In genomic region chr6:10221186-10221585, GRCh38 we compare ENCODE assay signal across 20 cellular contexts.
"Had no signal": no experiment of that assay in that cellular context is flagged by ENCODE, and none has a peak within 500 bp of the region (broad histone marks: within the 10 kb centered on the region; RNA-seq: fewer than 3 reads in every experiment).

No MANE protein-coding gene starts in this region.

- H3K27me3 Mint-ChIP-seq: effector memory CD8-positive, alpha-beta T cell; stimulated activated naive CD8-positive, alpha-beta T cell treated with anti-CD3 and anti-CD28 coated beads, Interleukin-15, amount 100 ng/mL, for 72 hours had no signal

- H3K4me1 ChIP-seq: esophagus squamous epithelium, lower lobe of right lung, pancreas, right lobe of liver, suprapubic skin, transverse colon, vagina had no signal

- H3K4me3 Mint-ChIP-seq: effector memory CD8-positive, alpha-beta T cell; natural killer cell; stimulated activated naive CD8-positive, alpha-beta T cell treated with anti-CD3 and anti-CD28 coated beads, Interleukin-15, amount 100 ng/mL, for 72 hours had no signal

- DNase-seq: cortex of kidney; effector memory CD8-positive, alpha-beta T cell; erythroblast; esophagus squamous epithelium; left ventricle myocardium superior; lower lobe of right lung; natural killer cell; occipital lobe; pancreas; right lobe of liver; small intestine; stimulated activated CD4-positive, alpha-beta T cell treated with anti-CD3 and anti-CD28 coated beads, Interleukin-12 subunit alpha, Interleukin-12 subunit beta, amount 100 ng/mL, for 4 hours; stimulated activated CD4-positive, alpha-beta T cell treated with anti-CD3 and anti-CD28 coated beads, Interleukin-1b, Interleukin-23, amount 100 ng/mL, for 48 hours; stimulated activated CD4-positive, alpha-beta T cell treated with anti-CD3 and anti-CD28 coated beads, Interleukin-4, amount 100 ng/mL, for 1 hour; stimulated activated CD8-positive, alpha-beta memory T cell treated with anti-CD3 and anti-CD28 coated beads, Interleukin-4, amount 100 ng/mL, for 48 hours; stimulated activated naive CD4-positive, alpha-beta T cell; stimulated activated naive CD8-positive, alpha-beta T cell treated with anti-CD3 and anti-CD28 coated beads, Interleukin-15, amount 100 ng/mL, for 72 hours; transverse colon had no signal

- H3K27ac Mint-ChIP-seq: effector memory CD8-positive, alpha-beta T cell; natural killer cell had no signal

- H3K4me1 Mint-ChIP-seq: natural killer cell; stimulated activated naive CD8-positive, alpha-beta T cell treated with anti-CD3 and anti-CD28 coated beads, Interleukin-15, amount 100 ng/mL, for 72 hours had no signal

- H3K27ac ChIP-seq: esophagus squamous epithelium, lower lobe of right lung, pancreas, right lobe of liver, suprapubic skin, transverse colon, vagina had no signal

- ATAC-seq: effector memory CD8-positive, alpha-beta T cell; left ventricle myocardium superior; lower lobe of right lung; natural killer cell; pancreas; right lobe of liver; stimulated activated naive CD8-positive, alpha-beta T cell treated with anti-CD3 and anti-CD28 coated beads, Interleukin-15, amount 100 ng/mL, for 72 hours had no signal

- H3K9me3 ChIP-seq: esophagus squamous epithelium, lower lobe of right lung, pancreas, right lobe of liver, suprapubic skin, transverse colon, vagina had no signal

- H3K27me3 ChIP-seq: right lobe of liver, suprapubic skin, transverse colon, vagina had no signal

- H3K36me3 ChIP-seq: esophagus squamous epithelium, lower lobe of right lung, pancreas, right lobe of liver, suprapubic skin, transverse colon, vagina had no signal

- H3K4me3 ChIP-seq: esophagus squamous epithelium, lower lobe of right lung, pancreas, right lobe of liver, suprapubic skin, transverse colon, vagina had no signal
